In the genomic region with DNA sequence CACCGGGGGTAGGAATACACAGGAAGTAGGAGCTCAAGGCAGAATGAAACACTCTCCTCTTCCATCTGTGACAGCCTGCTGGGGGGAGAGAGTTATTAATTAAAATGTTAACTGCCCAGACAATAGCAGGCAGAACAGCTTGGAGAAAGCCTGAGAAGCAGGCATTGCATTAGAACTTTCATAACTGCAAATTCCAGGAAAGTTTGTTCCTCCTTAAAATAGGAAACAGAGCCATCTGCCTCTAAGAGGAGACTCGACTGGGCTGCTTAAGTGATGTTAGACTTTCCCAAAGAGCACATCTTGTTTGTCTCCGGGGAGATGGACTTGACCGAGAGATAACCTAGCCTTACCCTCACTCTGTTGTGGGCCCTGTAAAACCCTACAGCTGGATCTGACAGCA, we compare ENCODE assay signal across 16 cellular contexts.
DNase-seq lines count a peak whose midpoint lies in the region; ATAC-seq and TF ChIP-seq lines count a peak whose summit lies in the region.
"Had no signal": no experiment of that assay in that cellular context is flagged by ENCODE, and none has a peak within 500 bp of the region (broad histone marks: within the 10 kb centered on the region; RNA-seq: fewer than 3 reads in every experiment).

No MANE protein-coding gene starts in this region.

- no peak overlapping the region for H3K27ac Mint-ChIP-seq in neural progenitor cell

- no peaks in the 10 kb centered on the region for H4K20me1 ChIP-seq in neural progenitor cell (ENCODE audit: low read depth)

- no peak overlapping the region for H2AFZ ChIP-seq in neural progenitor cell (replicated peaks)

- H3K27me3 ChIP-seq in neural progenitor cell, result no peaks in the 10 kb centered on the region
- H3K27me3 ChIP-seq: SJSA1 had no signal

- H3K27me3 Mint-ChIP-seq in neural progenitor cell (ENCODE audit: insufficient read depth, low read depth), result peaks cover 21% of the 10 kb centered on the region

- peaks cover 50% of the 10 kb centered on the region for H3K4me1 Mint-ChIP-seq in neural progenitor cell

- TF ChIP-seq CTCF in neural progenitor cell (IDR thresholded peaks at IDR 0.05), result no peak

- ATAC-seq in HG03460 (IDR thresholded peaks at IDR 0.05; ENCODE audit: unreplicated experiment), result no peak
- ATAC-seq: GM12878, K562, Panc1 had no signal

- no peaks in the 10 kb centered on the region for H3K79me2 ChIP-seq in neural progenitor cell (ENCODE audit: low read depth)

- H3K36me3 ChIP-seq in neural progenitor cell, result no peaks in the 10 kb centered on the region
- H3K36me3 ChIP-seq: HAP-1, SJSA1 had no signal

- no peaks in the 10 kb centered on the region for H3K36me3 Mint-ChIP-seq in neural progenitor cell
- H3K36me3 Mint-ChIP-seq: CD14-positive monocyte had no signal

- DNase-seq in AG20443 (ENCODE audit: low spot score) (peak; percentile 32), GM03348 (ENCODE audit: low spot score) (peak; percentile 30), epidermal melanocyte (ENCODE audit: insufficient read length, low spot score) (peak; percentile 67), neural progenitor cell (ENCODE audit: low spot score) (no peak), NCI-H2171 (lab: John Stamatoyannopoulos, UW) (no peak), RKO (ENCODE audit: low spot score) (no peak)
- DNase-seq: GDM1, NCI-H2029, SW 1271 had no signal

- no peak overlapping the region for H3K9ac ChIP-seq in neural progenitor cell

- H3F3A ChIP-seq in neural progenitor cell (ENCODE audit: low read depth), result no peaks in the 10 kb centered on the region

- peaks cover 2% of the 10 kb centered on the region for H3K9me3 Mint-ChIP-seq in neural progenitor cell

- no peaks in the 10 kb centered on the region for H3K9me3 ChIP-seq in neural progenitor cell (ENCODE audit: low read depth)
- H3K9me3 ChIP-seq: HAP-1, SJSA1 had no signal

- H3K4me3 ChIP-seq in neural progenitor cell, result no peak overlapping the region
- H3K4me3 ChIP-seq: GM12878, HAP-1, K562, SJSA1 had no signal

- H3K4me2 ChIP-seq in neural progenitor cell, result no peak overlapping the region

- H3K27ac ChIP-seq in neural progenitor cell, result no peak overlapping the region
- H3K27ac ChIP-seq: SJSA1 had no signal

- peaks cover 7% of the 10 kb centered on the region for H3K4me1 ChIP-seq in neural progenitor cell
- H3K4me1 ChIP-seq: HAP-1 had no signal

- H3K4me3 Mint-ChIP-seq in neural progenitor cell, result peak overlapping the region; percentile 9
- H3K4me3 Mint-ChIP-seq: CD14-positive monocyte had no signal

Comparison
In these comparisons a context has a peak if more than half of its experiments do, and no peak if none do; other contexts are left out.
1. DNase-seq: peak in AG20443 (single experiment), GM03348 (single experiment) and epidermal melanocyte (single experiment); none in neural progenitor cell (single experiment), NCI-H2171 (single experiment) and RKO (single experiment).